ENCODE assay signal across 16 cellular contexts in the genomic region with DNA sequence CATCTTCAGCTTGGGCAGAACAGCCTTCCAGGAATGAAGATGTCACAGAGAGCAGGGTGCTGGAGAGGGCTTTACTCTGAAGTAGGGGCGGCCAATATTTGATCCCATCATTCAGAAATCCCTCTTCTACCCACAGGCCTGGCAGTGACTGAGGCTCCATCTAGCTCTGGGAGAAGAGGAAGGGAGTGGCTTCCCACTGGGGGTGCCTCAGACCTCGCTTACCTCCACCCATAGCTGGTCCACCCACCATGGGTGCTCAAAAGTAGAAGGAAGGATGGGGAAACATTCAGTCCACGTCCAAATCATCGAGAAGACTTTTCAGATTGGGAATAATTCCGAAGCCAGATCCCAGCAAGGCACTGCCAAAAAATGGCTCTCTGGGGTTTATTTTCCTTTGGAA. TPM values are rescaled to one million over a fixed set of nuclear protein-coding genes. Genes with fewer than 3 reads are reported as not detected.
DNase-seq lines count a peak whose midpoint lies in the region; ATAC-seq and TF ChIP-seq lines count a peak whose summit lies in the region.
"Had no signal": no experiment of that assay in that cellular context is flagged by ENCODE, and none has a peak within 500 bp of the region (broad histone marks: within the 10 kb centered on the region; RNA-seq: fewer than 3 reads in every experiment).

No MANE protein-coding gene starts in this region.

- no peak for TF ChIP-seq CTCF in brain (conservative IDR thresholded peaks at IDR 0.05)
- TF ChIP-seq CTCF in left ventricle myocardium inferior (IDR thresholded peaks at IDR 0.05; ENCODE audit: borderline replicate concordance), result no peak
- no peak for TF ChIP-seq CTCF in psoas muscle (IDR thresholded peaks at IDR 0.05)
- TF ChIP-seq CTCF in vagina (IDR thresholded peaks at IDR 0.05), result no peak

- H3K4me3 Mint-ChIP-seq in brain, result peak overlapping the region in 1 of 5 experiments; percentile 22
- H3K4me3 Mint-ChIP-seq: CD4-positive, alpha-beta T cell; memory B cell had no signal

- H3K4me1 ChIP-seq in left ventricle myocardium inferior (peaks cover 44% of the 10 kb centered on the region), psoas muscle (peaks cover 30% of the 10 kb centered on the region), vagina (peaks cover 23% of the 10 kb centered on the region)

- ATAC-seq in psoas muscle, result peak in 2 of 4 donors; percentile 18 to 30
- ATAC-seq: activated naive CD4-positive, alpha-beta T cell treated with anti-CD3 and anti-CD28 coated beads, Interleukin-2, amount 50 U/mL, for 72 hours; esophagus mucosa had no signal

- H3K9me3 Mint-ChIP-seq in brain, result peaks cover 2 to 6% (median 3%) of the 10 kb centered on the region in 5 experiments
- H3K9me3 Mint-ChIP-seq: CD4-positive, alpha-beta T cell had no signal

- intact Hi-C loops in left ventricle myocardium inferior (cut with micrococcal nuclease) (no loop called here), psoas muscle (cut with DNase I) (loop anchor here in 1 of 2 donors (2.0 kb wide), 1 partner anchor 64 kb away; no protein-coding TSS in a partner anchor), vagina (cut with DNase I) (no loop called here)

- H3K36me3 ChIP-seq in left ventricle myocardium inferior (no peaks in the 10 kb centered on the region), psoas muscle (ENCODE audit: insufficient read depth in 1 of 2, low read depth in 1 of 2) (no peaks in the 10 kb centered on the region), vagina (no peaks in the 10 kb centered on the region)

- peaks cover 17% of the 10 kb centered on the region for H3K27me3 Mint-ChIP-seq in brain

- no peaks in the 10 kb centered on the region for H3K36me3 Mint-ChIP-seq in brain
- H3K36me3 Mint-ChIP-seq: activated naive CD4-positive, alpha-beta T cell treated with anti-CD3 and anti-CD28 coated beads, Interleukin-2, amount 50 U/mL, for 72 hours; memory B cell had no signal

- H3K9me3 ChIP-seq in left ventricle myocardium inferior (replicated peaks), result peaks cover 7% of the 10 kb centered on the region
- H3K9me3 ChIP-seq in psoas muscle, result no peaks in the 10 kb centered on the region
- no peaks in the 10 kb centered on the region for H3K9me3 ChIP-seq in vagina

- H3K27ac Mint-ChIP-seq in brain, result peak overlapping the region in 3 of 5 experiments; percentile 68 to 83 (median 79)
- H3K27ac Mint-ChIP-seq: activated naive CD4-positive, alpha-beta T cell treated with anti-CD3 and anti-CD28 coated beads, Interleukin-2, amount 50 U/mL, for 72 hours; CD4-positive, alpha-beta T cell; memory B cell had no signal

- H3K4me3 ChIP-seq in left ventricle myocardium inferior (peak overlapping the region; percentile 17), psoas muscle (no peak overlapping the region), vagina (no peak overlapping the region)

- H3K27ac ChIP-seq in left ventricle myocardium inferior (replicated peaks) (peak overlapping the region; percentile 68), psoas muscle (peak overlapping the region; percentile 62), vagina (peak overlapping the region; percentile 53)

- DNase-seq in left ventricle myocardium inferior, result no peak
- DNase-seq in psoas muscle, result no peak
- DNase-seq in vagina (ENCODE audit: extremely low spot score in 2 of 2), result no peak
- no peak for DNase-seq in NCI-H2081 (lab: John Stamatoyannopoulos, UW)
- DNase-seq in RPMI8226, result no peak
- DNase-seq in GM03348 (ENCODE audit: low spot score), result no peak
- DNase-seq: CD4-positive, alpha-beta T cell; NCI-H748 treated with DMSO at 0.1 percent for 48 hours; occipital lobe; stimulated activated CD4-positive, alpha-beta T cell treated with anti-CD3 and anti-CD28 coated beads, Interleukin-12 subunit alpha, Interleukin-12 subunit beta, amount 100 ng/mL, for 4 hours; substantia nigra had no signal

- peaks cover 59% of the 10 kb centered on the region for H3K4me1 Mint-ChIP-seq in brain
- H3K4me1 Mint-ChIP-seq: memory B cell had no signal

- TF ChIP-seq POLR2A in vagina (IDR thresholded peaks at IDR 0.05), result no peak

- H3K27me3 ChIP-seq in left ventricle myocardium inferior (ENCODE audit: low read depth), result no peaks in the 10 kb centered on the region
- H3K27me3 ChIP-seq in psoas muscle (ENCODE audit: insufficient read depth in 3 of 3, low read length in 2 of 3), result no peaks in the 10 kb centered on the region
- H3K27me3 ChIP-seq in vagina, result no peaks in the 10 kb centered on the region

- WGBS in psoas muscle, 3 donors, result 36 to 39% (median 36%) methylated on average over 5 of the region's 5 CpGs

RNA-seq across cellular contexts. Expression of a gene that starts 11.8 kb away (rescaled TPM):
- polyA plus RNA-seq in brain (ENCODE audit: insufficient read depth, low read depth, low replicate concordance) (3.6 TPM), psoas muscle (100 to 1,000 TPM in 1 of 3 donors, 10 to 100 TPM in 2; 10.8 to 604 (median 12.9) TPM)
- total RNA-seq in left ventricle myocardium inferior (13.8 TPM), psoas muscle (10 to 100 TPM in 3 of 4 donors, 1 to 10 TPM in 1; 6.5 to 75.3 (median 55.2) TPM), vagina (76.9 TPM)
- total RNA-seq: activated naive CD4-positive, alpha-beta T cell treated with anti-CD3 and anti-CD28 coated beads, Interleukin-2, amount 50 U/mL, for 72 hours; T-helper 2 cell treated with Interferon-gamma antibody and Interleukin-4, amounts not matched to agents 100 ng/mL and 5 ng/mL, for 36 hours had no signal

RNA-seq across cellular contexts. Expression of a gene that starts 24.9 kb away (rescaled TPM):
- 8.5 TPM for polyA plus RNA-seq in brain (ENCODE audit: insufficient read depth, low read depth, low replicate concordance)
- total RNA-seq in left ventricle myocardium inferior, result 35.7 TPM
- 10 to 100 TPM; 17.6 to 35.7 (median 34.6) TPM for total RNA-seq in psoas muscle
- 10 to 100 TPM in 1 of 3 donors, 1 to 10 TPM in 2; 7.7 to 15.5 (median 9.5) TPM for polyA plus RNA-seq in psoas muscle
- total RNA-seq in vagina, result 45.4 TPM

RNA-seq across cellular contexts. Expression of a gene that starts 26.1 kb away (rescaled TPM):
- polyA plus RNA-seq in brain (ENCODE audit: insufficient read depth, low read depth, low replicate concordance) (not detected), psoas muscle (not detected)
- total RNA-seq in left ventricle myocardium inferior (not detected), psoas muscle (not detected), vagina (not detected)
- total RNA-seq: activated naive CD4-positive, alpha-beta T cell treated with anti-CD3 and anti-CD28 coated beads, Interleukin-2, amount 50 U/mL, for 72 hours; CD4-positive, alpha-beta T cell; esophagus mucosa; occipital lobe; T-helper 2 cell treated with Interferon-gamma antibody and Interleukin-4, amounts not matched to agents 100 ng/mL and 5 ng/mL, for 36 hours had no signal
